In genomic region chr5:142924135-142924883, GRCh38 we compare ENCODE assay signal across 11 cellular contexts.
DNase-seq lines count a peak whose midpoint lies in the region; ATAC-seq and TF ChIP-seq lines count a peak whose summit lies in the region.
"Had no signal": no experiment of that assay in that cellular context is flagged by ENCODE, and none has a peak within 500 bp of the region (broad histone marks: within the 10 kb centered on the region; RNA-seq: fewer than 3 reads in every experiment).

No MANE protein-coding gene starts in this region.

- H3K27ac ChIP-seq in HEK293 (ENCODE audit: extremely low read depth, low read depth, low read length) = no peak overlapping the region
- H3K27ac ChIP-seq in WERI-Rb-1 = no peak overlapping the region
- H3K27ac ChIP-seq: SK-N-MC had no signal

- DNase-seq in NCI-H1694 treated with DMSO at 0.1 percent for 48 hours (lab: John Stamatoyannopoulos, UW) (peak; percentile 8), NCI-H1694 (lab: John Stamatoyannopoulos, UW) (no peak), WERI-Rb-1 (no peak), myocyte (ENCODE audit: low read depth) (peak; percentile 27), HUDEP-2 (lab: John Stamatoyannopoulos, UW; ENCODE audit: unreplicated experiment in 76 of 76) (no peak), T1000 (lab: John Stamatoyannopoulos, UW) (no peak)
- DNase-seq: activated naive CD4-positive, alpha-beta T cell treated with anti-CD3 and anti-CD28 coated beads, Interleukin-2, amount 50 U/mL, for 16 hours; stomach had no signal

- H3K4me1 ChIP-seq in HEK293 (ENCODE audit: control insufficient read depth, insufficient read depth, low read length) = peaks cover 10% of the 10 kb centered on the region

- POLR2A ChIA-PET in HEK293 (lab: Yijun Ruan, JAX) = no interaction called here

- H3K36me3 ChIP-seq in HEK293 (ENCODE audit: control insufficient read depth in 2 of 2, insufficient read depth in 1 of 2, low read length in 2 of 2) (no peaks in the 10 kb centered on the region), WERI-Rb-1 (no peaks in the 10 kb centered on the region)

- H3K9me3 ChIP-seq in HEK293 (ENCODE audit: control insufficient read depth, insufficient read depth, low read depth, low read length) (no peaks in the 10 kb centered on the region), WERI-Rb-1 (ENCODE audit: severe bottlenecking) (no peaks in the 10 kb centered on the region)
- H3K9me3 ChIP-seq: stomach had no signal

- CTCF ChIA-PET in HEK293 (lab: Yijun Ruan, JAX) = interaction anchor here (0.6 to 2.9 kb wide), 8 partner anchors 10 to 211 kb away, joined by 3 to 9 read pairs (median 4); no protein-coding TSS in a partner anchor

- no peak for ATAC-seq in GM21619 (IDR thresholded peaks at IDR 0.05; ENCODE audit: unreplicated experiment)

- H3K4me3 ChIP-seq in HEK293 (ENCODE audit: low read depth, low read length) (no peak overlapping the region), WERI-Rb-1 (ENCODE audit: low read depth, low read length) (no peak overlapping the region)
- H3K4me3 ChIP-seq: SK-N-MC, stomach had no signal

- no peaks in the 10 kb centered on the region for H3K27me3 ChIP-seq in WERI-Rb-1 (ENCODE audit: insufficient read depth, low read depth, severe bottlenecking)
- H3K27me3 ChIP-seq: stomach had no signal

- peak; percentile 39; the same call in 1 of the 2 replicates for TF ChIP-seq CTCF in HEK293 (tag by site-specific recombination; IDR thresholded peaks at IDR 0.05)
- TF ChIP-seq CTCF in WERI-Rb-1 (IDR thresholded peaks at IDR 0.05; ENCODE audit: low read depth, low read length) = peak; percentile 21; the same call in 1 of the 2 replicates

TF ChIP-seq in HEK293, 187 proteins besides CTCF, POLR2A, EP300 and RAD21:
- no peak for TF ChIP-seq GFI1B (tag by site-specific recombination; IDR thresholded peaks at IDR 0.05)
- no peak for TF ChIP-seq ZNF280D (tag by site-specific recombination; IDR thresholded peaks at IDR 0.05)
- TF ChIP-seq ZNF513 (tag by site-specific recombination; IDR thresholded peaks at IDR 0.05) = no peak
- no peak for TF ChIP-seq BCL11B (tag by site-specific recombination; IDR thresholded peaks at IDR 0.05; ENCODE audit: low read depth)
- TF ChIP-seq ZNF132 (tag by site-specific recombination; IDR thresholded peaks at IDR 0.05; ENCODE audit: borderline replicate concordance) = no peak
- TF ChIP-seq ZNF266 (tag by site-specific recombination; IDR thresholded peaks at IDR 0.05; ENCODE audit: low read depth) = no peak
- TF ChIP-seq ZNF623 (tag by site-specific recombination; IDR thresholded peaks at IDR 0.05) = no peak
- no peak for TF ChIP-seq ZSCAN18 (tag by site-specific recombination; IDR thresholded peaks at IDR 0.05)
- no peak for TF ChIP-seq ZNF354C (tag by site-specific recombination; IDR thresholded peaks at IDR 0.05; ENCODE audit: borderline replicate concordance, low read depth)
- TF ChIP-seq ZIC2 (tag by site-specific recombination; IDR thresholded peaks at IDR 0.05) = no peak

Comparison
In these comparisons a context has a peak if more than half of its experiments do, and no peak if none do; other contexts are left out.
1. DNase-seq: peak in NCI-H1694 treated with DMSO at 0.1 percent for 48 hours (single experiment) and myocyte (single experiment); none in NCI-H1694 (single experiment), WERI-Rb-1 (single experiment), HUDEP-2 (0 of 76) and T1000 (single experiment).